In the genomic region with DNA sequence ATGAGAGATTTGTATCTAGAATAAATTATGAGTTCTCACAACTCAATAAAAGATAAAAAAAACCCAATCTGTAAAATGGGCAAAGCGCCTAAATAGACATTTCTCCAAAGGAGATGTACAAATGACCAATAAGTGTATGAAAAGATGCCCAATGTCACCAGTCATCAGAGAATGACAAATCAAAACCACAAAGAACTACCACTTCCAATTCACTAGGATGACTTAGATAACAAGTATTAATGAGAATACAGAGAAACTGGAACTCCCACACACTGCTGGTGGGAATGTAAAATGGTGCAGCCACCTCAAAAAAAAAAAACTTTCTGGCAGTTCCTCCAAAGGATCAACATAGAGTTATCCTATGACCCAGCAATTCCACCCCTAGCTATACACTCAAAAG, we compare ENCODE assay signal across 14 cellular contexts. TPM values are rescaled to one million over a fixed set of nuclear protein-coding genes. Genes with fewer than 3 reads are reported as not detected.
DNase-seq lines count a peak whose midpoint lies in the region; ATAC-seq and TF ChIP-seq lines count a peak whose summit lies in the region.
"Had no signal": no experiment of that assay in that cellular context is flagged by ENCODE, and none has a peak within 500 bp of the region (broad histone marks: within the 10 kb centered on the region; RNA-seq: fewer than 3 reads in every experiment).

No MANE protein-coding gene starts in this region.

- no TSS peak for BruUV-seq in PC-9 (replicated peaks; lab: Mats Ljungman, UMichigan)

- H3K9me3 Mint-ChIP-seq in activated T-cell treated with anti-CD3 and anti-CD28 coated beads, Interleukin-2, amount 50 U/mL, for 4 hours = no peaks in the 10 kb centered on the region
- H3K9me3 Mint-ChIP-seq in effector memory CD8-positive, alpha-beta T cell = no peaks in the 10 kb centered on the region

- no peak for ATAC-seq in activated T-cell treated with anti-CD3 and anti-CD28 coated beads, Interleukin-2, amount 50 U/mL, for 4 hours
- no peak for ATAC-seq in effector memory CD8-positive, alpha-beta T cell (replicated peaks)
- ATAC-seq in GM18909 (IDR thresholded peaks at IDR 0.05; ENCODE audit: poor library complexity, unreplicated experiment) = no peak
- ATAC-seq in GM19467 (IDR thresholded peaks at IDR 0.05; ENCODE audit: unreplicated experiment) = no peak
- ATAC-seq in HG02970 (IDR thresholded peaks at IDR 0.05; ENCODE audit: low FRiP score, unreplicated experiment) = no peak

- peak overlapping the region; percentile 76 for H3K27ac ChIP-seq in PC-9

- H4K20me1 ChIP-seq in PC-9 (ENCODE audit: insufficient read depth) = no peaks in the 10 kb centered on the region

- peak overlapping the region; percentile 70 to 88 for H3K27ac Mint-ChIP-seq in effector memory CD8-positive, alpha-beta T cell
- H3K27ac Mint-ChIP-seq: IgD-negative memory B cell had no signal

- peak overlapping the region; percentile 87 for H3K4me3 Mint-ChIP-seq in activated T-cell treated with anti-CD3 and anti-CD28 coated beads, Interleukin-2, amount 50 U/mL, for 4 hours
- peak overlapping the region; percentile 66 to 77 for H3K4me3 Mint-ChIP-seq in effector memory CD8-positive, alpha-beta T cell
- H3K4me3 Mint-ChIP-seq: IgD-negative memory B cell had no signal

- CTCF ChIA-PET in PC-9 (lab: Charles Lee) = interaction anchor here (1.3 kb wide), 1 partner anchor 10 kb away, joined by 8 read pairs; no protein-coding TSS in a partner anchor

- H2AFZ ChIP-seq in PC-9 = no peak overlapping the region

- 0 out of 2 replicates have a peak, but pooled peaks cover 4% of the 10 kb centered on the region for H3K9me3 ChIP-seq in PC-9 (ENCODE audit: insufficient read depth, low read depth)
- H3K9me3 ChIP-seq: BE2C had no signal

- H3K4me1 Mint-ChIP-seq in activated T-cell treated with anti-CD3 and anti-CD28 coated beads, Interleukin-2, amount 50 U/mL, for 4 hours (ENCODE audit: low read depth) = peaks cover 99% of the 10 kb centered on the region
- H3K4me1 Mint-ChIP-seq in effector memory CD8-positive, alpha-beta T cell (ENCODE audit: low read depth in 2 of 2) = peaks cover 65 to 71% of the 10 kb centered on the region in 2 donors

- no peaks in the 10 kb centered on the region for H3K9me2 ChIP-seq in PC-9 (ENCODE audit: insufficient read depth)

- TF ChIP-seq CTCF in PC-9 (conservative IDR thresholded peaks at IDR 0.05) = no peak

- no peaks in the 10 kb centered on the region for H3K27me3 Mint-ChIP-seq in activated T-cell treated with anti-CD3 and anti-CD28 coated beads, Interleukin-2, amount 50 U/mL, for 4 hours (ENCODE audit: low read depth)
- no peaks in the 10 kb centered on the region for H3K27me3 Mint-ChIP-seq in effector memory CD8-positive, alpha-beta T cell

- no peaks in the 10 kb centered on the region for H3K79me2 ChIP-seq in PC-9 (ENCODE audit: low read depth)

- peaks cover 27% of the 10 kb centered on the region for H3F3A ChIP-seq in PC-9 (ENCODE audit: insufficient read depth, low read depth)

- H3K4me1 ChIP-seq in PC-9 (replicated peaks; ENCODE audit: insufficient read depth) = peaks cover 34% of the 10 kb centered on the region

- no peak overlapping the region for H3K4me2 ChIP-seq in PC-9

- H3K36me3 ChIP-seq in PC-9 (ENCODE audit: low read depth) = no peaks in the 10 kb centered on the region
- H3K36me3 ChIP-seq: BE2C had no signal

- no peaks in the 10 kb centered on the region for H3K27me3 ChIP-seq in PC-9 (ENCODE audit: insufficient read depth, low read depth)
- H3K27me3 ChIP-seq: BE2C had no signal

- DNase-seq in activated T-cell treated with anti-CD3 and anti-CD28 coated beads, Interleukin-2, amount 50 U/mL, for 4 hours = no peak
- DNase-seq in activated T-cell treated with anti-CD3 and anti-CD28 coated beads, Interleukin-2, amount 50 U/mL, for 48 hours = no peak
- DNase-seq in PC-9 (no peak), skeletal muscle cell (ENCODE audit: low read depth) (peak; percentile 81)
- DNase-seq in effector memory CD8-positive, alpha-beta T cell = no peak
- DNase-seq: activated gamma-delta T cell, BE2C, GOT3, NCI-H1930, trophoblast cell had no signal

- H3K36me3 Mint-ChIP-seq in activated T-cell treated with anti-CD3 and anti-CD28 coated beads, Interleukin-2, amount 50 U/mL, for 4 hours (ENCODE audit: insufficient read depth) = peaks cover 4% of the 10 kb centered on the region
- H3K36me3 Mint-ChIP-seq in effector memory CD8-positive, alpha-beta T cell (ENCODE audit: insufficient read depth) = no peaks in the 10 kb centered on the region

- H3K4me3 ChIP-seq in PC-9 (no peak overlapping the region), skeletal muscle cell (ENCODE audit: low read depth, low read length) (no peak overlapping the region)

- intact Hi-C loops in PC-9 (cut with micrococcal nuclease; ENCODE audit: unreplicated experiment) = no loop called here

- POLR2A ChIA-PET in PC-9 (lab: Charles Lee; ENCODE audit: unreplicated experiment) = no interaction called here

RNA-seq across cellular contexts. Expression of gene COL6A3, which starts 17.4 kb away (rescaled TPM):
- total RNA-seq in activated T-cell treated with anti-CD3 and anti-CD28 coated beads, Interleukin-2, amount 50 U/mL, for 4 hours = 10 to 100 TPM; 19.2 to 33.2 (median 19.4) TPM
- 0.57 and 0.75 TPM in 2 replicates for total RNA-seq in PC-9 (2021)

RNA-seq across cellular contexts. Expression of gene MLPH, which starts 55.7 kb away (rescaled TPM):
- total RNA-seq in activated T-cell treated with anti-CD3 and anti-CD28 coated beads, Interleukin-2, amount 50 U/mL, for 4 hours = under 1 TPM; 0.38 to 0.48 (median 0.47) TPM
- total RNA-seq in PC-9 (2021) = 237 and 283 TPM in 2 replicates

Comparison
In these comparisons a context has a peak if more than half of its experiments do, and no peak if none do; other contexts are left out.
1. RNA of gene COL6A3, which starts 17.4 kb away (total RNA-seq): 19.2 to 33.2 TPM in activated T-cell treated with anti-CD3 and anti-CD28 coated beads, Interleukin-2, amount 50 U/mL, for 4 hours; 0.57 to 0.75 TPM in PC-9; every median in the first group is over 10 times any median in the second.
2. RNA of gene MLPH, which starts 55.7 kb away (total RNA-seq): 237 to 283 TPM in PC-9; 0.38 to 0.48 TPM in activated T-cell treated with anti-CD3 and anti-CD28 coated beads, Interleukin-2, amount 50 U/mL, for 4 hours; every median in the first group is over 100 times any median in the second.